8 cellular contexts compared by ENCODE assay signal in genomic region chr2:104853926-104854506, GRCh38.
DNase-seq lines count a peak whose midpoint lies in the region; ATAC-seq lines count a peak whose summit lies in the region.

POU3F3 (plus strand) TSS chr2:104854115; CDS start chr2:104855511, 1,396 bp downstream.

- ATAC-seq in GM21381 (IDR thresholded peaks at IDR 0.05; ENCODE audit: unreplicated experiment), result peak; percentile 53
- no peak for ATAC-seq in HG03108 (IDR thresholded peaks at IDR 0.05; ENCODE audit: unreplicated experiment)

- DNase-seq in AG08395 (ENCODE audit: low spot score) (peak; percentile 44), OCI-M2 (lab: John Stamatoyannopoulos, UW; ENCODE audit: unreplicated experiment) (peak; percentile 56), cerebellar nuclear complex (lab: John Stamatoyannopoulos, UW) (peak; percentile 50 to 69), left kidney (ENCODE audit: low read depth, low spot score) (peak; percentile 98), NK-92 (lab: John Stamatoyannopoulos, UW; ENCODE audit: unreplicated experiment) (no peak)
- peak; percentile 38 for DNase-seq in stimulated activated CD8-positive, alpha-beta memory T cell treated with anti-CD3 and anti-CD28 coated beads, Interleukin-4, amount 100 ng/mL, for 24 hours (ENCODE audit: low read depth)
